12 cellular contexts compared by ENCODE assay signal in genomic region chr20:44695295-44696230, GRCh38. TPM values are rescaled to one million over a fixed set of nuclear protein-coding genes. Genes with fewer than 3 reads are reported as not detected.
DNase-seq lines count a peak whose midpoint lies in the region; ATAC-seq and TF ChIP-seq lines count a peak whose summit lies in the region.
"Had no signal": no experiment of that assay in that cellular context is flagged by ENCODE, and none has a peak within 500 bp of the region (broad histone marks: within the 10 kb centered on the region; RNA-seq: fewer than 3 reads in every experiment).

No MANE protein-coding gene starts in this region.

- no peak for TF ChIP-seq CTCF in GM12865 (IDR thresholded peaks at IDR 0.05; ENCODE audit: insufficient read depth, low read depth, low read length, missing control alignments)
- TF ChIP-seq CTCF in WERI-Rb-1 (IDR thresholded peaks at IDR 0.05; ENCODE audit: low read depth, low read length), result no peak
- TF ChIP-seq CTCF in fibroblast of the aortic adventitia (IDR thresholded peaks at IDR 0.05; ENCODE audit: insufficient read depth, low read length), result no peak
- TF ChIP-seq CTCF in suprapubic skin (IDR thresholded peaks at IDR 0.05), result no peak

- TF ChIP-seq EP300 in suprapubic skin (IDR thresholded peaks at IDR 0.05), result peak; percentile 33

- WGBS in suprapubic skin, result 56% methylated on average over 2 of the region's 2 CpGs

- DNase-seq in GM12865 (ENCODE audit: low read depth) (peak; percentile 49), WERI-Rb-1 (peak; percentile 85), fibroblast of the aortic adventitia (ENCODE audit: low read depth) (peak; percentile 66), suprapubic skin (ENCODE audit: low spot score in 2 of 2) (no peak), anterior cingulate cortex (lab: John Stamatoyannopoulos, UW) (no peak), D341Med (ENCODE audit: low spot score) (no peak), NAMALWA (ENCODE audit: low spot score) (no peak)
- DNase-seq: activated CD4-positive, alpha-beta memory T cell treated with anti-CD3 and anti-CD28 coated beads, Interleukin-2, amount 10 ng/mL, durations not matched to agents 7 days and 5 days; activated naive CD4-positive, alpha-beta T cell; NCI-H1694; spleen had no signal

- H3K27me3 ChIP-seq in WERI-Rb-1 (ENCODE audit: insufficient read depth, low read depth, severe bottlenecking) (no peaks in the 10 kb centered on the region), suprapubic skin (no peaks in the 10 kb centered on the region)
- H3K27me3 ChIP-seq: spleen had no signal

- no peak for TF ChIP-seq POLR2A in suprapubic skin (IDR thresholded peaks at IDR 0.05)

- no peak for ATAC-seq in HG03565 (IDR thresholded peaks at IDR 0.05; ENCODE audit: unreplicated experiment)

- H3K36me3 ChIP-seq in WERI-Rb-1 (peaks cover 11% of the 10 kb centered on the region; the same call in 1 of the 2 replicates), suprapubic skin (no peaks in the 10 kb centered on the region)
- H3K36me3 ChIP-seq: spleen had no signal

- H3K27ac ChIP-seq in WERI-Rb-1 (peak overlapping the region; percentile 98), suprapubic skin (peak overlapping the region; percentile 83)
- H3K27ac ChIP-seq: spleen had no signal

- H3K4me1 ChIP-seq in suprapubic skin, result peaks cover 52% of the 10 kb centered on the region
- H3K4me1 ChIP-seq: spleen had no signal

- peaks cover 16% of the 10 kb centered on the region for H3K9me3 ChIP-seq in WERI-Rb-1 (ENCODE audit: severe bottlenecking)
- H3K9me3 ChIP-seq in suprapubic skin, result no peaks in the 10 kb centered on the region

- H3K4me3 ChIP-seq in GM12865 (ENCODE audit: low read depth, low read length) (no peak overlapping the region), WERI-Rb-1 (ENCODE audit: low read depth, low read length) (peak overlapping the region; percentile 24), fibroblast of the aortic adventitia (ENCODE audit: low read depth, low read length) (no peak overlapping the region), suprapubic skin (peak overlapping the region; percentile 12)
- H3K4me3 ChIP-seq: spleen had no signal

RNA-seq across cellular contexts. Expression of gene CCN5, which starts 19.6 kb away (rescaled TPM):
- total RNA-seq in fibroblast of the aortic adventitia (ENCODE audit: low replicate concordance) (67.9 and 266 TPM in 2 replicates), suprapubic skin (100 to 1,000 TPM in 2 of 4 donors, 10 to 100 TPM in 2; 40.1 to 137 (median 87.9) TPM)
- total RNA-seq: activated CD4-positive, alpha-beta memory T cell treated with anti-CD3 and anti-CD28 coated beads, Interleukin-2, amount 10 ng/mL, durations not matched to agents 7 days and 5 days had no signal

RNA-seq across cellular contexts. Expression of gene ADA, which starts 44.1 kb away (rescaled TPM):
- total RNA-seq in fibroblast of the aortic adventitia (ENCODE audit: low replicate concordance) (4.6 and 11.8 TPM in 2 replicates), suprapubic skin (1 to 10 TPM; 4.1 to 9.4 (median 7.8) TPM)

RNA-seq across cellular contexts. Expression of gene KCNK15, which starts 50.1 kb away (rescaled TPM):
- 4.2 and 8.5 TPM in 2 replicates for total RNA-seq in fibroblast of the aortic adventitia (ENCODE audit: low replicate concordance)
- 1 to 10 TPM in 3 of 4 donors, under 1 TPM in 1; 0.57 to 1.9 (median 1.4) TPM for total RNA-seq in suprapubic skin
- total RNA-seq: activated CD4-positive, alpha-beta memory T cell treated with anti-CD3 and anti-CD28 coated beads, Interleukin-2, amount 10 ng/mL, durations not matched to agents 7 days and 5 days had no signal

Comparison
In these comparisons a context has a peak if more than half of its experiments do, and no peak if none do; other contexts are left out.
1. DNase-seq: peak in GM12865 (single experiment), WERI-Rb-1 (single experiment) and fibroblast of the aortic adventitia (single experiment); none in suprapubic skin (0 of 2), anterior cingulate cortex (0 of 58), D341Med (single experiment) and NAMALWA (single experiment).
2. H3K4me3 ChIP-seq: peak in WERI-Rb-1 (single experiment) and suprapubic skin (single experiment); none in GM12865 (single experiment) and fibroblast of the aortic adventitia (single experiment).